Comparison of ENCODE assay signal across 27 cellular contexts in genomic region chr4:109676886-109677285, GRCh38. TPM values are rescaled to one million over a fixed set of nuclear protein-coding genes. Genes with fewer than 3 reads are reported as not detected.
DNase-seq lines count a peak whose midpoint lies in the region; ATAC-seq and TF ChIP-seq lines count a peak whose summit lies in the region.
"Had no signal": no experiment of that assay in that cellular context is flagged by ENCODE, and none has a peak within 500 bp of the region (broad histone marks: within the 10 kb centered on the region; RNA-seq: fewer than 3 reads in every experiment).

No MANE protein-coding gene starts in this region.

- H2BK20ac ChIP-seq in H9 (ENCODE audit: low read depth, low read length, poor library complexity, severe bottlenecking) = no peak overlapping the region

- H3K79me1 ChIP-seq in H9 (ENCODE audit: insufficient read depth, low read depth, low read length, poor library complexity, severe bottlenecking) = no peaks in the 10 kb centered on the region

- H3K23ac ChIP-seq in H9 (ENCODE audit: insufficient read length, low read depth, low read length) = no peak overlapping the region

- no peaks in the 10 kb centered on the region for H3K9me3 Mint-ChIP-seq in activated naive CD8-positive, alpha-beta T cell (ENCODE audit: low read depth)
- H3K9me3 Mint-ChIP-seq in activated naive CD8-positive, alpha-beta T cell treated with anti-CD3 and anti-CD28 coated beads for 36 hours = peaks cover 9% of the 10 kb centered on the region
- peaks cover 21 to 26% of the 10 kb centered on the region in 2 experiments for H3K9me3 Mint-ChIP-seq in H9
- H3K9me3 Mint-ChIP-seq: activated B cell treated with CpG ODN at 0.5 μM for 24 hours; activated CD8-positive, alpha-beta T cell treated with anti-CD3 and anti-CD28 coated beads for 36 hours; type B pancreatic cell had no signal

- no peak overlapping the region for H2BK15ac ChIP-seq in H9 (ENCODE audit: low read depth, low read length)

- H2AK5ac ChIP-seq in H9 (ENCODE audit: insufficient read length, low read length) = no peak overlapping the region

- no peak overlapping the region for H2BK120ac ChIP-seq in H9 (ENCODE audit: low read depth, low read length, poor library complexity, severe bottlenecking)

- no peaks in the 10 kb centered on the region for H3K36me3 ChIP-seq in PC-3 (ENCODE audit: low read depth, low read length)
- H3K36me3 ChIP-seq: BE2C, gastrocnemius medialis, neural progenitor cell, prostate gland had no signal

- H3K14ac ChIP-seq in H9 (ENCODE audit: insufficient read depth, low read length) = no peak overlapping the region

- H4K5ac ChIP-seq in H9 (ENCODE audit: insufficient read length, low read depth, low read length) = no peak overlapping the region

- H3K4me1 ChIP-seq in PC-3 (ENCODE audit: insufficient read depth, low read length) (no peaks in the 10 kb centered on the region), H9 (ENCODE audit: insufficient read depth, low read length) (no peaks in the 10 kb centered on the region)
- H3K4me1 ChIP-seq: BE2C, gastrocnemius medialis, prostate gland, SJCRH30 had no signal

- no peaks in the 10 kb centered on the region for H3K9me3 ChIP-seq in PC-3 (ENCODE audit: low read length)
- no peaks in the 10 kb centered on the region for H3K9me3 ChIP-seq in H9 (ENCODE audit: control insufficient read depth, low read depth, low read length)
- H3K9me3 ChIP-seq: BE2C, gastrocnemius medialis, prostate gland, SJCRH30 had no signal

- H4K8ac ChIP-seq in H9 (replicated peaks; ENCODE audit: insufficient read length, low read depth, low read length) = no peak overlapping the region

- H3K4me1 Mint-ChIP-seq in activated naive CD8-positive, alpha-beta T cell (ENCODE audit: low read depth) = peaks cover 35% of the 10 kb centered on the region
- peaks cover 5% of the 10 kb centered on the region for H3K4me1 Mint-ChIP-seq in activated naive CD8-positive, alpha-beta T cell treated with anti-CD3 and anti-CD28 coated beads for 36 hours
- peaks cover 6 to 9% of the 10 kb centered on the region in 2 experiments for H3K4me1 Mint-ChIP-seq in H9
- H3K4me1 Mint-ChIP-seq: brain had no signal

- H3K9ac ChIP-seq in PC-3 (ENCODE audit: low read length) = no peak overlapping the region
- H3K9ac ChIP-seq in H9 (ENCODE audit: extremely low read depth, insufficient read length, low read length) = no peak overlapping the region
- H3K9ac ChIP-seq: neural progenitor cell had no signal

- H2AFZ ChIP-seq in PC-3 (ENCODE audit: low read length) (no peak overlapping the region), H9 (ENCODE audit: low read length) (no peak overlapping the region)
- H2AFZ ChIP-seq: neural progenitor cell had no signal

- H4K91ac ChIP-seq in H9 (ENCODE audit: insufficient read length, low read depth, low read length) = no peak overlapping the region

- H2BK12ac ChIP-seq in H9 (ENCODE audit: insufficient read length, low read depth, low read length) = no peak overlapping the region

- H3T11ph ChIP-seq in H9 (ENCODE audit: low read length) = no peak overlapping the region

- no TSS peak for BruUV-seq in PC-3 (replicated peaks; lab: Mats Ljungman, UMichigan)

- CTCF ChIA-PET in PC-3 (lab: Charles Lee) = no interaction called here

- no peaks in the 10 kb centered on the region for H3K23me2 ChIP-seq in H9 (ENCODE audit: insufficient read length, low read depth, low read length, poor library complexity, severe bottlenecking)

- ATAC-seq in PC-3 = no peak
- ATAC-seq in HG02852 (IDR thresholded peaks at IDR 0.05; ENCODE audit: unreplicated experiment) = no peak
- ATAC-seq: activated CD8-positive, alpha-beta T cell treated with anti-CD3 and anti-CD28 coated beads for 36 hours; gastrocnemius medialis had no signal

- H3K56ac ChIP-seq in H9 (ENCODE audit: insufficient read length, low read depth, low read length) = no peak overlapping the region

- no peak overlapping the region for H3K4me3 ChIP-seq in PC-3 (ENCODE audit: low read length)
- H3K4me3 ChIP-seq: gastrocnemius medialis, neural progenitor cell, prostate gland, SJCRH30 had no signal

- no CpG with 5 or more reads among the region's 1 CpG for WGBS in H9 (ENCODE audit: extremely low coverage, insufficient read length, low lambda C conversion rate)

- H3K36me3 Mint-ChIP-seq in activated naive CD8-positive, alpha-beta T cell = peaks cover 7% of the 10 kb centered on the region
- peaks cover 46% of the 10 kb centered on the region for H3K36me3 Mint-ChIP-seq in activated naive CD8-positive, alpha-beta T cell treated with anti-CD3 and anti-CD28 coated beads for 36 hours
- H3K36me3 Mint-ChIP-seq in H9 (ENCODE audit: insufficient read depth in 1 of 3, low read depth in 3 of 3) = peaks cover 20 to 38% (median 26%) of the 10 kb centered on the region in 3 experiments

- H3K79me2 ChIP-seq in PC-3 (ENCODE audit: low read length) = no peaks in the 10 kb centered on the region
- H3K79me2 ChIP-seq in H9 (ENCODE audit: insufficient read depth, low read length) = no peaks in the 10 kb centered on the region

- no peaks in the 10 kb centered on the region for H3F3A ChIP-seq in PC-3 (ENCODE audit: low read length, unreplicated experiment)

- POLR2A ChIA-PET in PC-3 (lab: Charles Lee; ENCODE audit: unreplicated experiment) = no interaction called here

- DNase-seq in activated naive CD8-positive, alpha-beta T cell treated with anti-CD3 and anti-CD28 coated beads for 36 hours = no peak
- DNase-seq in PC-3 (peak; percentile 4), dermis blood vessel endothelial cell (peak; percentile 4), NOMO-1 (lab: John Stamatoyannopoulos, UW; ENCODE audit: unreplicated experiment in 2 of 2) (no peak), T-helper 1 cell (no peak), H9 (no peak)
- DNase-seq: 8988T; activated B cell treated with CpG ODN at 0.5 μM for 24 hours; activated CD8-positive, alpha-beta T cell treated with anti-CD3 and anti-CD28 coated beads for 36 hours; activated naive CD4-positive, alpha-beta T cell treated with anti-CD3 and anti-CD28 coated beads, Interleukin-2, amount 10 ng/mL, durations not matched to agents 7 days and 5 days; activated T-cell treated with anti-CD3 and anti-CD28 coated beads, Interleukin-2, amount 50 U/mL, for 1 hour; BE2C; DMS 273 treated with DMSO at 0.1 percent for 48 hours; gastrocnemius medialis; midbrain; NCI-H1105; NCI-H524; SJCRH30; small intestine; stimulated activated CD4-positive, alpha-beta T cell treated with anti-CD3 and anti-CD28 coated beads, Interleukin-2, amount 100 ng/mL, for 48 hours had no signal

- no peaks in the 10 kb centered on the region for H3K27me3 Mint-ChIP-seq in activated naive CD8-positive, alpha-beta T cell
- no peaks in the 10 kb centered on the region for H3K27me3 Mint-ChIP-seq in activated naive CD8-positive, alpha-beta T cell treated with anti-CD3 and anti-CD28 coated beads for 36 hours
- no peaks in the 10 kb centered on the region for H3K27me3 Mint-ChIP-seq in H9 (ENCODE audit: low read depth)
- H3K27me3 Mint-ChIP-seq: activated B cell treated with CpG ODN at 0.5 μM for 24 hours; activated CD8-positive, alpha-beta T cell treated with anti-CD3 and anti-CD28 coated beads for 36 hours; activated naive CD4-positive, alpha-beta T cell treated with anti-CD3 and anti-CD28 coated beads, Interleukin-2, amount 10 ng/mL, durations not matched to agents 7 days and 5 days; brain; type B pancreatic cell had no signal

- no peaks in the 10 kb centered on the region for H3K9me2 ChIP-seq in PC-3 (replicated peaks; ENCODE audit: low read length)

- TF ChIP-seq CTCF in PC-3 (conservative IDR thresholded peaks at IDR 0.05; ENCODE audit: low read depth, low read length) (0 out of 2 replicates have a peak, but pooled peaks have one; percentile 27), H9 (conservative IDR thresholded peaks at IDR 0.05) (no peak)

- H3K27me3 ChIP-seq in PC-3 (ENCODE audit: low read length) = no peaks in the 10 kb centered on the region
- H3K27me3 ChIP-seq in H9 (ENCODE audit: insufficient read depth, low read length) = no peaks in the 10 kb centered on the region
- H3K27me3 ChIP-seq: BE2C, gastrocnemius medialis, neural progenitor cell, SJCRH30 had no signal

- H4K20me1 ChIP-seq in PC-3 (ENCODE audit: low read length) = no peaks in the 10 kb centered on the region
- H4K20me1 ChIP-seq in H9 (ENCODE audit: control insufficient read depth, insufficient read depth, insufficient read length) = no peaks in the 10 kb centered on the region

- no peak overlapping the region for H3K4ac ChIP-seq in H9 (ENCODE audit: low read depth, low read length)

- peak overlapping the region; percentile 81 for H3K27ac Mint-ChIP-seq in activated naive CD8-positive, alpha-beta T cell
- no peak overlapping the region for H3K27ac Mint-ChIP-seq in activated naive CD8-positive, alpha-beta T cell treated with anti-CD3 and anti-CD28 coated beads for 36 hours
- H3K27ac Mint-ChIP-seq in H9 = no peak overlapping the region
- H3K27ac Mint-ChIP-seq: activated B cell treated with CpG ODN at 0.5 μM for 24 hours; activated naive CD4-positive, alpha-beta T cell treated with anti-CD3 and anti-CD28 coated beads, Interleukin-2, amount 10 ng/mL, durations not matched to agents 7 days and 5 days; brain; neural progenitor cell; T-helper 2 cell treated with Interferon-gamma antibody and Interleukin-4, amounts not matched to agents 5 μg/mL and 100 μg/mL, for 36 hours; type B pancreatic cell had no signal

- H3K18ac ChIP-seq in H9 (ENCODE audit: insufficient read length, low read depth, low read length) = no peak overlapping the region

- no peak overlapping the region for H3K4me3 Mint-ChIP-seq in activated naive CD8-positive, alpha-beta T cell
- H3K4me3 Mint-ChIP-seq in activated naive CD8-positive, alpha-beta T cell treated with anti-CD3 and anti-CD28 coated beads for 36 hours = no peak overlapping the region
- H3K4me3 Mint-ChIP-seq in H9 = no peak overlapping the region
- H3K4me3 Mint-ChIP-seq: activated B cell treated with CpG ODN at 0.5 μM for 24 hours; activated CD8-positive, alpha-beta T cell treated with anti-CD3 and anti-CD28 coated beads for 36 hours; activated naive CD4-positive, alpha-beta T cell treated with anti-CD3 and anti-CD28 coated beads, Interleukin-2, amount 10 ng/mL, durations not matched to agents 7 days and 5 days; brain; neural progenitor cell; T-helper 2 cell treated with Interferon-gamma antibody and Interleukin-4, amounts not matched to agents 5 μg/mL and 100 μg/mL, for 36 hours; type B pancreatic cell had no signal

- intact Hi-C loops in PC-3 (cut with micrococcal nuclease) = loop anchor here (1.0 kb wide), 1 partner anchor 301 kb away; no protein-coding TSS in a partner anchor

- H2BK5ac ChIP-seq in H9 (ENCODE audit: insufficient read length, low read length) = no peak overlapping the region

- no peak overlapping the region for H3K4me2 ChIP-seq in PC-3 (ENCODE audit: low read length)
- no peak overlapping the region for H3K4me2 ChIP-seq in H9 (ENCODE audit: insufficient read depth, insufficient read length, low read length)
- H3K4me2 ChIP-seq: neural progenitor cell had no signal

- H3K27ac ChIP-seq in PC-3 (ENCODE audit: low read length) (no peak overlapping the region), H9 (ENCODE audit: insufficient read length, low read depth, low read length) (no peak overlapping the region)
- H3K27ac ChIP-seq: gastrocnemius medialis, neural progenitor cell, prostate gland, SJCRH30 had no signal

RNA-seq across cellular contexts. Expression of gene CASP6, which starts 26.4 kb away (rescaled TPM):
- 10 to 100 TPM; 22.2 to 23.5 TPM for total RNA-seq in activated naive CD8-positive, alpha-beta T cell treated with anti-CD3 and anti-CD28 coated beads for 36 hours
- total RNA-seq in PC-3 (2014; rRNA removed) (33.7 and 36.7 TPM in 2 replicates), dermis blood vessel endothelial cell (71.5 and 71.8 TPM in 2 replicates), H9 (2021) (25.2 and 32.2 TPM in 2 replicates)

RNA-seq across cellular contexts. Expression of gene PLA2G12A, which starts 53.0 kb away (rescaled TPM):
- total RNA-seq in activated naive CD8-positive, alpha-beta T cell treated with anti-CD3 and anti-CD28 coated beads for 36 hours = 10 to 100 TPM; 24.0 to 31.2 TPM
- total RNA-seq in PC-3 (2014; rRNA removed) = 51.6 and 53.3 TPM in 2 replicates
- total RNA-seq in dermis blood vessel endothelial cell = 15.4 and 49.2 TPM in 2 replicates
- total RNA-seq in H9 (2021) = 39.2 and 47.3 TPM in 2 replicates

Comparison
In these comparisons a context has a peak if more than half of its experiments do, and no peak if none do; other contexts are left out.
1. DNase-seq: peak in PC-3 (single experiment) and dermis blood vessel endothelial cell (single experiment); none in activated naive CD8-positive, alpha-beta T cell treated with anti-CD3 and anti-CD28 coated beads for 36 hours (single experiment), NOMO-1 (0 of 2), T-helper 1 cell (0 of 5) and H9 (single experiment).